In the genomic region with DNA sequence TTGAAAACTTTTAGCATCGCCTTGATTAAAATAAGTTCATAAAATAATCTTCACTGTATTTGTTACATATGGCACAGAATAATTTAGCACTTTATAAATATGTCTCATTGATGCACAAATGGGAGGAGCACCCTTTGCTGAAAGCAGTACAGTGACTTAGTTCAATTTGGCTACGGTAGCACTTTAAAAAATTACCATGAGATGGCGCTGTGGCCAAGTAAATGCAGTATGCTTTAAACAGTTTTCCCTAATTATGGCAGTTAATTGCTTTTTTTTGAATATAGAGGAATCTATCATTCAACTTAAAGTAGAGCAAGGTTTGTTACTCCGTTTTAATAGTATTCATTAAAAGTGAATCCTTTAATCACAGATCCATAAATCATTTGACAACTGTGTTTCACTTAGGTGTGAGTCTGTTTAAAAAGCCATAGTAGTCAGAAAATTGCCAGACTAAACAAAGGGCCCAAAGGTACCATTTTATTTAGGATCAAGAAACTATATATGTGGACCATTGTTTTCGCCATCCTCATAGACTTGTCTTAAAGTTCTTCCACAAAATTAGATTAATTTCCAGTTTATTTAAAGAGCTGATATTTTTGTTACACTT, we compare ENCODE assay signal across 8 cellular contexts. TPM values are rescaled to one million over a fixed set of nuclear protein-coding genes. Genes with fewer than 3 reads are reported as not detected.
DNase-seq lines count a peak whose midpoint lies in the region; ATAC-seq and TF ChIP-seq lines count a peak whose summit lies in the region.

No MANE protein-coding gene starts in this region.

- TF ChIP-seq CTCF in OCI-LY7 (conservative IDR thresholded peaks at IDR 0.05; ENCODE audit: low read length) = peak; percentile 97
- peak; percentile 88 for TF ChIP-seq CTCF in MCF 10A (IDR thresholded peaks at IDR 0.05; ENCODE audit: unreplicated experiment)
- TF ChIP-seq CTCF in left lung (IDR thresholded peaks at IDR 0.05) = peak; percentile 70 to 71

- DNase-seq in NCI-H146 (lab: John Stamatoyannopoulos, UW) (peak; percentile 21), NCI-H146 treated with DMSO at 0.1 percent for 48 hours (lab: John Stamatoyannopoulos, UW; ENCODE audit: unreplicated experiment) (no peak), OCI-LY7 (ENCODE audit: low spot score) (peak; percentile 58), MCF 10A (ENCODE audit: unreplicated experiment) (peak; percentile 62), left lung (no peak), stromal cell of bone marrow (ENCODE audit: low read depth) (peak; percentile 13), epidermal melanocyte (ENCODE audit: insufficient read length, low spot score) (no peak)

- H3K27ac Mint-ChIP-seq in MCF 10A (ENCODE audit: low read depth, unreplicated experiment) = no peak overlapping the region

- H3K9me3 ChIP-seq in OCI-LY7 (ENCODE audit: low read length) (no peaks in the 10 kb centered on the region), left lung (no peaks in the 10 kb centered on the region)

- ATAC-seq in HG02759 (IDR thresholded peaks at IDR 0.05; ENCODE audit: unreplicated experiment) (peak; percentile 56), left lung (peak; percentile 81)

- CTCF ChIA-PET in OCI-LY7 (lab: Charles Lee; ENCODE audit: unreplicated experiment) (no interaction called here), MCF 10A (lab: Yijun Ruan, JAX) (interaction anchor here (0.6 to 2.5 kb wide), 10 partner anchors 9 to 1157 kb away, joined by 3 to 18 read pairs (median 3); no protein-coding TSS in a partner anchor)

- POLR2A ChIA-PET in OCI-LY7 (lab: Charles Lee) = no interaction called here
- POLR2A ChIA-PET in MCF 10A (lab: Yijun Ruan, JAX) = interaction anchor here (0.5 to 1.1 kb wide), 3 partner anchors 33 to 945 kb away, joined by 3 to 5 read pairs (median 4); no protein-coding TSS in a partner anchor

- H3K4me1 ChIP-seq in OCI-LY7 (ENCODE audit: insufficient read depth, low read length, poor library complexity, severe bottlenecking) (no peaks in the 10 kb centered on the region), left lung (no peaks in the 10 kb centered on the region)

- no peaks in the 10 kb centered on the region for H3K79me2 ChIP-seq in OCI-LY7 (ENCODE audit: insufficient read depth, low read depth, low read length)

- no peaks in the 10 kb centered on the region for H3K27me3 ChIP-seq in left lung

- H3K9me2 ChIP-seq in OCI-LY7 (ENCODE audit: insufficient read depth, low read length) = no peaks in the 10 kb centered on the region

- no peaks in the 10 kb centered on the region for H3K9me3 Mint-ChIP-seq in MCF 10A (ENCODE audit: unreplicated experiment)

- no peak overlapping the region for H3K4me3 Mint-ChIP-seq in MCF 10A (ENCODE audit: unreplicated experiment)

- H3K36me3 ChIP-seq in OCI-LY7 (ENCODE audit: insufficient read depth, low read length) (no peaks in the 10 kb centered on the region), left lung (no peaks in the 10 kb centered on the region)

- H3K4me2 ChIP-seq in OCI-LY7 (ENCODE audit: low read length) = no peak overlapping the region

- no peaks in the 10 kb centered on the region for H3K27me3 Mint-ChIP-seq in MCF 10A (ENCODE audit: insufficient read depth, unreplicated experiment)

- H2AFZ ChIP-seq in OCI-LY7 (ENCODE audit: low read length) = no peak overlapping the region

- no peaks in the 10 kb centered on the region for H3K4me1 Mint-ChIP-seq in MCF 10A (ENCODE audit: insufficient read depth, unreplicated experiment)

- BruUV-seq in OCI-LY7 (replicated peaks; lab: Mats Ljungman, UMichigan) (no TSS peak), MCF 10A (replicated peaks; lab: Mats Ljungman, UMichigan) (no TSS peak)

- H3K4me3 ChIP-seq in OCI-LY7 (ENCODE audit: low read depth, low read length, poor library complexity, severe bottlenecking) (no peak overlapping the region), left lung (no peak overlapping the region)

- no peak overlapping the region for H3K27ac ChIP-seq in OCI-LY7 (ENCODE audit: low read depth, low read length, poor library complexity, severe bottlenecking)
- no peak overlapping the region for H3K27ac ChIP-seq in left lung

- no peaks in the 10 kb centered on the region for H3K36me3 Mint-ChIP-seq in MCF 10A (ENCODE audit: insufficient read depth, unreplicated experiment)

- intact Hi-C loops in OCI-LY7 (cut with micrococcal nuclease; ENCODE audit: unreplicated experiment) (loop anchor here (2.0 to 5.0 kb wide), 2 partner anchors 766 to 943 kb away; no protein-coding TSS in a partner anchor), MCF 10A (cut with micrococcal nuclease) (loop anchor here (1.0 to 5.0 kb wide), 4 partner anchors 141 to 1936 kb away; no protein-coding TSS in a partner anchor), left lung (cut with DNase I) (no loop called here)

- H4K20me1 ChIP-seq in OCI-LY7 (ENCODE audit: insufficient read depth, low read length) = no peaks in the 10 kb centered on the region

RNA-seq across cellular contexts. Expression of a gene that starts 34.7 kb away (rescaled TPM):
- 30.2 and 48.0 TPM in 2 replicates for total RNA-seq in OCI-LY7 (2014; rRNA removed; shearing (Covaris generic))
- total RNA-seq in OCI-LY7 (2022) (41.6 and 44.1 TPM in 2 replicates), MCF 10A (2022) (82.7 and 105 TPM in 2 replicates), left lung (100 to 1,000 TPM in 1 of 2 donors, 10 to 100 TPM in 1; 99.6 to 101 TPM)

Comparison
In these comparisons a context has a peak if more than half of its experiments do, and no peak if none do; other contexts are left out.
1. DNase-seq: peak in NCI-H146 (single experiment), OCI-LY7 (single experiment), MCF 10A (single experiment) and stromal cell of bone marrow (single experiment); none in NCI-H146 treated with DMSO at 0.1 percent for 48 hours (single experiment), left lung (0 of 2) and epidermal melanocyte (single experiment).
2. intact Hi-C loops: an anchor here in OCI-LY7 (2.0 to 5.0 kb wide) and MCF 10A (1.0 to 5.0 kb wide); none called in left lung.
3. Peak in every context shown above with its lines, with median percentiles within 50 percentile points of each other: CTCF ChIP-seq.